ENCODE assay signal across 1 cellular context in genomic region chr1:162396201-162396906, GRCh38.
TF ChIP-seq lines count a peak whose summit lies in the region.

No MANE protein-coding gene starts in this region.

TF ChIP-seq in HepG2, 621 proteins besides CTCF, POLR2A, EP300 and RAD21:
- no peak for TF ChIP-seq ZBTB42 (CRISPR knock-in tag; IDR thresholded peaks at IDR 0.05)
- TF ChIP-seq, protein P1, sequence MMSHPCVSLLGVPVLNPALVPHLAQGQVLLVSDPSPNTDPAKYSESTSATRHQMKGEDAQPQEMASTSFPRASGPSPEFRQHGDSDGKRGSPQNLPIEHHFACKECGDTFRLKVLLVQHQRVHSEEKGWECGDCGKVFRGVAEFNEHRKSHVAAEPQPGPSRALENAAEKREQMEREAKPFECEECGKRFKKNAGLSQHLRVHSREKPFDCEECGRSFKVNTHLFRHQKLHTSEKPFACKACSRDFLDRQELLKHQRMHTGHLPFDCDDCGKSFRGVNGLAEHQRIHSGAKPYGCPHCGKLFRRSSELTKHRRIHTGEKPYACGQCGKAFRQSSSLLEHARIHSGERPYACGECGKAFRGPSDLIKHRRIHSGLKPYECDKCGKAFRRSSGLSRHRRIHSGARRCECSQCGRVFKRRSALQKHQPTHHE (CRISPR knock-in tag; IDR thresholded peaks at IDR 0.05; ENCODE audit: borderline replicate concordance), result no peak
- TF ChIP-seq, protein P2, sequence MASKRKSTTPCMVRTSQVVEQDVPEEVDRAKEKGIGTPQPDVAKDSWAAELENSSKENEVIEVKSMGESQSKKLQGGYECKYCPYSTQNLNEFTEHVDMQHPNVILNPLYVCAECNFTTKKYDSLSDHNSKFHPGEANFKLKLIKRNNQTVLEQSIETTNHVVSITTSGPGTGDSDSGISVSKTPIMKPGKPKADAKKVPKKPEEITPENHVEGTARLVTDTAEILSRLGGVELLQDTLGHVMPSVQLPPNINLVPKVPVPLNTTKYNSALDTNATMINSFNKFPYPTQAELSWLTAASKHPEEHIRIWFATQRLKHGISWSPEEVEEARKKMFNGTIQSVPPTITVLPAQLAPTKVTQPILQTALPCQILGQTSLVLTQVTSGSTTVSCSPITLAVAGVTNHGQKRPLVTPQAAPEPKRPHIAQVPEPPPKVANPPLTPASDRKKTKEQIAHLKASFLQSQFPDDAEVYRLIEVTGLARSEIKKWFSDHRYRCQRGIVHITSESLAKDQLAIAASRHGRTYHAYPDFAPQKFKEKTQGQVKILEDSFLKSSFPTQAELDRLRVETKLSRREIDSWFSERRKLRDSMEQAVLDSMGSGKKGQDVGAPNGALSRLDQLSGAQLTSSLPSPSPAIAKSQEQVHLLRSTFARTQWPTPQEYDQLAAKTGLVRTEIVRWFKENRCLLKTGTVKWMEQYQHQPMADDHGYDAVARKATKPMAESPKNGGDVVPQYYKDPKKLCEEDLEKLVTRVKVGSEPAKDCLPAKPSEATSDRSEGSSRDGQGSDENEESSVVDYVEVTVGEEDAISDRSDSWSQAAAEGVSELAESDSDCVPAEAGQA (IDR thresholded peaks at IDR 0.05; ENCODE audit: low read depth), result no peak
- TF ChIP-seq, protein P2 (CRISPR knock-in tag; IDR thresholded peaks at IDR 0.05; ENCODE audit: borderline replicate concordance), result no peak
- TF ChIP-seq KDM4B (CRISPR knock-in tag; IDR thresholded peaks at IDR 0.05), result no peak
- no peak for TF ChIP-seq KIAA2018 (CRISPR knock-in tag; IDR thresholded peaks at IDR 0.05; ENCODE audit: borderline replicate concordance)
- TF ChIP-seq NFAT5 (CRISPR knock-in tag; IDR thresholded peaks at IDR 0.05), result no peak
- TF ChIP-seq CEBPB (IDR thresholded peaks at IDR 0.05; ENCODE audit: borderline replicate concordance, low read depth, low read length), result no peak
- no peak for TF ChIP-seq ZNF235 (CRISPR knock-in tag; IDR thresholded peaks at IDR 0.05; ENCODE audit: borderline replicate concordance)
- TF ChIP-seq POLR2G (IDR thresholded peaks at IDR 0.05; ENCODE audit: low read depth, low read length), result no peak
- TF ChIP-seq TBP (CRISPR knock-in tag; IDR thresholded peaks at IDR 0.05), result no peak
- TF ChIP-seq SP1 (IDR thresholded peaks at IDR 0.05), result no peak
- no peak for TF ChIP-seq SP1 (CRISPR knock-in tag; IDR thresholded peaks at IDR 0.05)
